ENCODE assay signal across 10 cellular contexts in genomic region chr5:177447611-177448243, GRCh38. TPM values are rescaled to one million over a fixed set of nuclear protein-coding genes. Genes with fewer than 3 reads are reported as not detected.
DNase-seq lines count a peak whose midpoint lies in the region; ATAC-seq and TF ChIP-seq lines count a peak whose summit lies in the region.
"Had no signal": no experiment of that assay in that cellular context is flagged by ENCODE, and none has a peak within 500 bp of the region (broad histone marks: within the 10 kb centered on the region; RNA-seq: fewer than 3 reads in every experiment).

No MANE protein-coding gene starts in this region.

- H3T11ph ChIP-seq in H9 (ENCODE audit: low read length): no peak overlapping the region

- H3K4ac ChIP-seq in H9 (ENCODE audit: low read depth, low read length): no peak overlapping the region; the same call in 1 of the 2 replicates

- H3K23me2 ChIP-seq in H9 (ENCODE audit: insufficient read length, low read depth, low read length, poor library complexity, severe bottlenecking): peaks cover 7% of the 10 kb centered on the region

- no peak overlapping the region for H4K8ac ChIP-seq in H9 (replicated peaks; ENCODE audit: insufficient read length, low read depth, low read length)

- H3K79me1 ChIP-seq in H9 (ENCODE audit: insufficient read depth, low read depth, low read length, poor library complexity, severe bottlenecking): no peaks in the 10 kb centered on the region

- H2BK20ac ChIP-seq in H9 (ENCODE audit: low read depth, low read length, poor library complexity, severe bottlenecking): no peak overlapping the region

- H3K79me2 ChIP-seq in H9 (ENCODE audit: insufficient read depth, low read length): no peaks in the 10 kb centered on the region

- no peak for ATAC-seq in HG02870 (IDR thresholded peaks at IDR 0.05; ENCODE audit: unreplicated experiment)
- no peak for ATAC-seq in HG03521 (IDR thresholded peaks at IDR 0.05; ENCODE audit: unreplicated experiment)

- H2BK15ac ChIP-seq in H9 (ENCODE audit: low read depth, low read length): no peak overlapping the region

- peaks cover 0 to 4% (median 0%) of the 10 kb centered on the region in 7 donors for H3K9me3 Mint-ChIP-seq in CD14-positive monocyte
- H3K9me3 Mint-ChIP-seq in H9: no peaks in the 10 kb centered on the region

- no peak overlapping the region for H4K91ac ChIP-seq in H9 (ENCODE audit: insufficient read length, low read depth, low read length)

- no peak overlapping the region for H2BK120ac ChIP-seq in H9 (ENCODE audit: low read depth, low read length, poor library complexity, severe bottlenecking)

- no peak overlapping the region for H2AK5ac ChIP-seq in H9 (ENCODE audit: insufficient read length, low read length)

- TF ChIP-seq CTCF in CD14-positive monocyte (IDR thresholded peaks at IDR 0.05) (no peak), H9 (conservative IDR thresholded peaks at IDR 0.05) (no peak), epithelial cell of proximal tubule (conservative IDR thresholded peaks at IDR 0.05; ENCODE audit: low read depth, low read length) (peak; percentile 23)

- peak overlapping the region; percentile 66 for H3K4me2 ChIP-seq in H9 (ENCODE audit: insufficient read depth, insufficient read length, low read length)

- no peak overlapping the region for H3K56ac ChIP-seq in H9 (ENCODE audit: insufficient read length, low read depth, low read length)

- no peaks in the 10 kb centered on the region; the same call in 1 of the 2 replicates for H3K27me3 ChIP-seq in H9 (ENCODE audit: insufficient read depth, low read length)

- WGBS in H9 (ENCODE audit: extremely low coverage, insufficient read length, low lambda C conversion rate): no CpG with 5 or more reads among the region's 23 CpGs

- H2BK12ac ChIP-seq in H9 (ENCODE audit: insufficient read length, low read depth, low read length): no peak overlapping the region

- H3K27ac ChIP-seq in H9 (ENCODE audit: insufficient read length, low read depth, low read length): no peak overlapping the region

- no peak overlapping the region for H2BK5ac ChIP-seq in H9 (ENCODE audit: insufficient read length, low read length)

- peak overlapping the region in 6 of 7 donors; percentile 8 to 83 (median 60) for H3K27ac Mint-ChIP-seq in CD14-positive monocyte
- peak overlapping the region in 1 of 3 experiments; percentile 85; a peak in 2 of 7 replicates for H3K27ac Mint-ChIP-seq in H9

- H3K14ac ChIP-seq in H9 (ENCODE audit: insufficient read depth, low read length): peak overlapping the region; percentile 81

- no peak overlapping the region for H3K9ac ChIP-seq in H9 (ENCODE audit: extremely low read depth, insufficient read length, low read length)

- H3K23ac ChIP-seq in H9 (ENCODE audit: insufficient read length, low read depth, low read length): no peak overlapping the region

- H3K36me3 Mint-ChIP-seq in CD14-positive monocyte: peaks cover 8 to 17% of the 10 kb centered on the region in 2 donors
- peaks cover 0 to 12% (median 6%) of the 10 kb centered on the region in 3 experiments; a peak in 5 of 7 replicates for H3K36me3 Mint-ChIP-seq in H9 (ENCODE audit: insufficient read depth in 1 of 3, low read depth in 3 of 3)

- no peaks in the 10 kb centered on the region for H3K9me3 ChIP-seq in H9 (ENCODE audit: control insufficient read depth, low read depth, low read length)

- H3K18ac ChIP-seq in H9 (ENCODE audit: insufficient read length, low read depth, low read length): peak overlapping the region; percentile 61

- DNase-seq in CD14-positive monocyte (ENCODE audit: low spot score) (peak; percentile 89), H9 (peak; percentile 87), SW480 (ENCODE audit: low spot score) (peak; percentile 99), epithelial cell of proximal tubule (ENCODE audit: low read depth) (peak; percentile 70), myocyte (ENCODE audit: low read depth) (peak; percentile 99), DMS114 treated with DMSO at 0.1 percent for 48 hours (lab: John Stamatoyannopoulos, UW; ENCODE audit: unreplicated experiment) (no peak)

- H3K4me3 Mint-ChIP-seq in CD14-positive monocyte (peak overlapping the region; percentile 66 to 70), H9 (peak overlapping the region; percentile 65 to 70)

- H4K20me1 ChIP-seq in H9 (ENCODE audit: control insufficient read depth, insufficient read depth, insufficient read length): no peaks in the 10 kb centered on the region

- intact Hi-C loops in CD14-positive monocyte (cut with micrococcal nuclease): no loop called here

- peaks cover 43% of the 10 kb centered on the region for H3K4me1 Mint-ChIP-seq in CD14-positive monocyte
- H3K4me1 Mint-ChIP-seq in H9: peaks cover 43 to 50% of the 10 kb centered on the region in 2 experiments

- peak overlapping the region; percentile 68 for H3K4me3 ChIP-seq in epithelial cell of proximal tubule (ENCODE audit: low read depth, low read length)

- no peaks in the 10 kb centered on the region; the same call in 1 of the 2 replicates for H3K4me1 ChIP-seq in H9 (ENCODE audit: insufficient read depth, low read length)

- H3K27me3 Mint-ChIP-seq in CD14-positive monocyte (ENCODE audit: low read depth in 3 of 3) (peaks cover 38 to 58% (median 39%) of the 10 kb centered on the region in 3 donors), H9 (ENCODE audit: low read depth) (peaks cover 36% of the 10 kb centered on the region)

- peak overlapping the region; percentile 29 for H4K5ac ChIP-seq in H9 (ENCODE audit: insufficient read length, low read depth, low read length)

- H2AFZ ChIP-seq in H9 (ENCODE audit: low read length): no peak overlapping the region

RNA-seq across cellular contexts. Expression of gene PRR7, which starts 1.1 kb away (rescaled TPM):
- polyA plus RNA-seq in CD14-positive monocyte: 1 to 10 TPM; 1.8 to 2.1 TPM
- total RNA-seq in H9 (2021): 9.6 and 10.2 TPM in 2 replicates
- total RNA-seq in epithelial cell of proximal tubule: 28.4 and 30.9 TPM in 2 replicates
- 23.1 and 38.7 TPM in 2 replicates for total RNA-seq in myocyte
- 12.4 TPM for polyA plus RNA-seq in myocyte (2012)

RNA-seq across cellular contexts. Expression of gene GRK6, which starts 21.3 kb away (rescaled TPM):
- 10 to 100 TPM; 41.6 to 63.4 TPM for polyA plus RNA-seq in CD14-positive monocyte
- total RNA-seq in H9 (2021) (73.7 and 75.2 TPM in 2 replicates), epithelial cell of proximal tubule (66.5 and 95.8 TPM in 2 replicates), myocyte (19.8 and 27.8 TPM in 2 replicates)
- 15.4 TPM for polyA plus RNA-seq in myocyte (2012)

RNA-seq across cellular contexts. Expression of gene DBN1, which starts 25.7 kb away (rescaled TPM):
- 1 to 10 TPM in 1 of 2 donors, under 1 TPM in 1; 0.71 to 1.6 TPM for polyA plus RNA-seq in CD14-positive monocyte
- total RNA-seq in H9 (2021) (339 and 340 TPM in 2 replicates), epithelial cell of proximal tubule (430 and 471 TPM in 2 replicates), myocyte (311 and 455 TPM in 2 replicates)
- 336 TPM for polyA plus RNA-seq in myocyte (2012)

RNA-seq across cellular contexts. Expression of gene F12, which starts 38.4 kb away (rescaled TPM):
- 1 to 10 TPM; 1.4 to 1.5 TPM for polyA plus RNA-seq in CD14-positive monocyte
- total RNA-seq in H9 (2021) (2.3 and 3.5 TPM in 2 replicates), epithelial cell of proximal tubule (9.2 and 12.9 TPM in 2 replicates), myocyte (0.86 and 0.94 TPM in 2 replicates)
- polyA plus RNA-seq in myocyte (2012): 0.64 TPM

RNA-seq across cellular contexts. Expression of gene PFN3, which starts 47.3 kb away (rescaled TPM):
- polyA plus RNA-seq in CD14-positive monocyte: not detected
- total RNA-seq in H9 (2021) (not detected in 2 replicates), epithelial cell of proximal tubule (not detected in 2 replicates), myocyte (not detected in 2 replicates)
- polyA plus RNA-seq in myocyte (2012): not detected
- total RNA-seq: activated CD8-positive, alpha-beta memory T cell treated with anti-CD3 and anti-CD28 coated beads for 36 hours; subcutaneous adipose tissue had no signal
